Comparison of ENCODE assay signal across 9 cellular contexts in genomic region chr22:50030315-50031188, GRCh38. TPM values are rescaled to one million over a fixed set of nuclear protein-coding genes. Genes with fewer than 3 reads are reported as not detected.
DNase-seq lines count a peak whose midpoint lies in the region; ATAC-seq and TF ChIP-seq lines count a peak whose summit lies in the region.
"Had no signal": no experiment of that assay in that cellular context is flagged by ENCODE, and none has a peak within 500 bp of the region (broad histone marks: within the 10 kb centered on the region; RNA-seq: fewer than 3 reads in every experiment).

No MANE protein-coding gene starts in this region.

- no peaks in the 10 kb centered on the region for H3K27me3 ChIP-seq in CD4-positive, alpha-beta memory T cell (ENCODE audit: insufficient read depth, low read length)
- H3K27me3 ChIP-seq in dorsolateral prefrontal cortex: peaks cover 0 to 8% (median 0%) of the 10 kb centered on the region in 45 donors

- no peaks in the 10 kb centered on the region for H3K36me3 ChIP-seq in CD4-positive, alpha-beta memory T cell (ENCODE audit: insufficient read depth, low read length)
- no peaks in the 10 kb centered on the region for H3K36me3 ChIP-seq in HEK293 (ENCODE audit: control insufficient read depth in 2 of 2, insufficient read depth in 1 of 2, low read length in 2 of 2)

- CTCF ChIA-PET in CD4-positive, alpha-beta memory T cell (lab: Charles Lee; ENCODE audit: partially characterized antibody): interaction anchor here (0.6 to 3.6 kb wide), 23 partner anchors 11 to 269 kb away, joined by 3 to 58 read pairs (median 4); partner anchors contain the start of gene IL17REL
- CTCF ChIA-PET in HEK293 (lab: Yijun Ruan, JAX): interaction anchor here (0.5 to 3.6 kb wide), 48 partner anchors 10 to 305 kb away, joined by 3 to 67 read pairs (median 4); partner anchors contain the start of genes ALG12 and CRELD2
- CTCF ChIA-PET in activated CD4-positive, alpha-beta memory T cell treated with anti-CD3 and anti-CD28 coated beads for 36 hours (lab: Charles Lee): interaction anchor here (0.5 to 3.5 kb wide), 44 partner anchors 13 to 269 kb away, joined by 3 to 119 read pairs (median 4); partner anchors contain the start of genes ALG12, CRELD2, IL17REL and MLC1

- no peaks in the 10 kb centered on the region for H3K36me3 Mint-ChIP-seq in CD4-positive, alpha-beta memory T cell
- H3K36me3 Mint-ChIP-seq in activated CD4-positive, alpha-beta memory T cell treated with anti-CD3 and anti-CD28 coated beads for 36 hours: no peaks in the 10 kb centered on the region
- H3K36me3 Mint-ChIP-seq: IgD-negative memory B cell had no signal

- peaks cover 0 to 8% of the 10 kb centered on the region in 2 donors for H3K27me3 Mint-ChIP-seq in CD4-positive, alpha-beta memory T cell
- peaks cover 16% of the 10 kb centered on the region for H3K27me3 Mint-ChIP-seq in activated CD4-positive, alpha-beta memory T cell treated with anti-CD3 and anti-CD28 coated beads for 36 hours

- DNase-seq in CD4-positive, alpha-beta memory T cell: peak; percentile 81 to 87 (median 84)
- DNase-seq in NCI-H510A treated with DMSO at 0.1 percent for 48 hours (lab: John Stamatoyannopoulos, UW) (peak; percentile 37), dorsolateral prefrontal cortex (peak; percentile 48 to 83 (median 72)), lower leg skin (ENCODE audit: low spot score in 2 of 2) (peak; percentile 46 to 93)
- DNase-seq in activated CD4-positive, alpha-beta memory T cell treated with anti-CD3 and anti-CD28 coated beads for 36 hours: peak; percentile 94
- DNase-seq in stimulated activated CD4-positive, alpha-beta T cell treated with anti-CD3 and anti-CD28 coated beads, TNF-alpha, amount 100 ng/mL, for 48 hours (ENCODE audit: low read depth in 3 of 3): peak; percentile 69 to 83 (median 82)

- no peak overlapping the region for H3K4me3 Mint-ChIP-seq in CD4-positive, alpha-beta memory T cell
- H3K4me3 Mint-ChIP-seq in activated CD4-positive, alpha-beta memory T cell treated with anti-CD3 and anti-CD28 coated beads for 36 hours: no peak overlapping the region

- no peaks in the 10 kb centered on the region for H3K9me3 ChIP-seq in CD4-positive, alpha-beta memory T cell (ENCODE audit: control insufficient read depth in 1 of 2, low read length in 2 of 2)
- no peaks in the 10 kb centered on the region for H3K9me3 ChIP-seq in HEK293 (ENCODE audit: control insufficient read depth, insufficient read depth, low read depth, low read length)

- WGBS in lower leg skin, 2 donors: 38 to 41% methylated on average over 14 to 26 of the region's 51 CpGs

- H3K27ac Mint-ChIP-seq in CD4-positive, alpha-beta memory T cell: no peak overlapping the region
- no peak overlapping the region for H3K27ac Mint-ChIP-seq in activated CD4-positive, alpha-beta memory T cell treated with anti-CD3 and anti-CD28 coated beads for 36 hours

- ATAC-seq in HG02798 (IDR thresholded peaks at IDR 0.05; ENCODE audit: poor library complexity, unreplicated experiment): no peak

- intact Hi-C loops in CD4-positive, alpha-beta memory T cell (cut with micrococcal nuclease): loop anchor here (1.0 kb wide), 3 partner anchors 37 to 263 kb away; no protein-coding TSS in a partner anchor
- intact Hi-C loops in activated CD4-positive, alpha-beta memory T cell treated with anti-CD3 and anti-CD28 coated beads for 36 hours (cut with micrococcal nuclease): loop anchor here (1.0 to 2.0 kb wide), 5 partner anchors 11 to 263 kb away; no protein-coding TSS in a partner anchor
- intact Hi-C loops in dorsolateral prefrontal cortex (cut with DNase I) (loop anchor here (1.0 to 10.0 kb wide), 4 partner anchors 33 to 266 kb away; no protein-coding TSS in a partner anchor), lower leg skin (cut with DNase I; ENCODE audit: low total_unique reads) (loop anchor here (2.0 kb wide), 1 partner anchor 100 kb away; no protein-coding TSS in a partner anchor)

- H3K4me3 ChIP-seq in CD4-positive, alpha-beta memory T cell (ENCODE audit: low read length in 2 of 2): no peak overlapping the region
- H3K4me3 ChIP-seq in HEK293 (ENCODE audit: low read depth, low read length) (no peak overlapping the region), dorsolateral prefrontal cortex (peak overlapping the region in 52 of 59 donors; percentile 12 to 57 (median 37)), lower leg skin (ENCODE audit: low read depth, poor library complexity, severe bottlenecking) (no peak overlapping the region)

- TF ChIP-seq POLR2A in lower leg skin (IDR thresholded peaks at IDR 0.05): no peak

- POLR2A ChIA-PET in CD4-positive, alpha-beta memory T cell (lab: Charles Lee; ENCODE audit: partially characterized antibody): interaction anchor here (0.6 to 1.9 kb wide), 16 partner anchors 12 to 268 kb away, joined by 3 to 18 read pairs (median 4); partner anchors contain the start of gene PIM3
- POLR2A ChIA-PET in HEK293 (lab: Yijun Ruan, JAX): interaction anchor here (0.5 to 1.2 kb wide), 7 partner anchors 59 to 97 kb away, joined by 3 to 4 read pairs (median 4); partner anchors contain the start of gene PIM3
- POLR2A ChIA-PET in activated CD4-positive, alpha-beta memory T cell treated with anti-CD3 and anti-CD28 coated beads for 36 hours (lab: Charles Lee): interaction anchor here (0.7 to 1.7 kb wide), 7 partner anchors 13 to 262 kb away, joined by 3 to 6 read pairs (median 3); no protein-coding TSS in a partner anchor

- H3K27ac ChIP-seq in CD4-positive, alpha-beta memory T cell (ENCODE audit: low read depth, low read length): no peak overlapping the region
- H3K27ac ChIP-seq in HEK293 (ENCODE audit: extremely low read depth, low read depth, low read length): no peak overlapping the region; the same call in 1 of the 2 replicates
- H3K27ac ChIP-seq in dorsolateral prefrontal cortex: no peak overlapping the region

- TF ChIP-seq CTCF in HEK293 (tag by site-specific recombination; IDR thresholded peaks at IDR 0.05): peak; percentile 98
- peak; percentile 60 to 97 (median 90) for TF ChIP-seq CTCF in dorsolateral prefrontal cortex (IDR thresholded peaks at IDR 0.05 in 54 of 56, conservative IDR thresholded peaks at IDR 0.05 in 2 of 56; ENCODE audit: low read depth in 1 of 56, partially characterized antibody in 56 of 56)
- TF ChIP-seq CTCF in lower leg skin (IDR thresholded peaks at IDR 0.05): peak in 1 of 3 donors; percentile 67

- peaks cover 3 to 15% (median 8%) of the 10 kb centered on the region in 4 donors for H3K4me1 Mint-ChIP-seq in CD4-positive, alpha-beta memory T cell
- H3K4me1 Mint-ChIP-seq in activated CD4-positive, alpha-beta memory T cell treated with anti-CD3 and anti-CD28 coated beads for 36 hours (ENCODE audit: low read depth): peaks cover 25% of the 10 kb centered on the region
- H3K4me1 Mint-ChIP-seq: IgD-negative memory B cell had no signal

- H3K9me3 Mint-ChIP-seq in CD4-positive, alpha-beta memory T cell: no peaks in the 10 kb centered on the region
- no peaks in the 10 kb centered on the region for H3K9me3 Mint-ChIP-seq in activated CD4-positive, alpha-beta memory T cell treated with anti-CD3 and anti-CD28 coated beads for 36 hours
- H3K9me3 Mint-ChIP-seq: IgD-negative memory B cell had no signal

- H3K4me1 ChIP-seq in CD4-positive, alpha-beta memory T cell (ENCODE audit: insufficient read depth, low read length): peaks cover 18% of the 10 kb centered on the region
- H3K4me1 ChIP-seq in HEK293 (ENCODE audit: control insufficient read depth, insufficient read depth, low read length): no peaks in the 10 kb centered on the region

TF ChIP-seq in HEK293, 187 proteins besides CTCF, POLR2A, EP300 and RAD21 (continues in another document):
- TF ChIP-seq ZNF146 (tag by site-specific recombination; IDR thresholded peaks at IDR 0.05): no peak
- TF ChIP-seq ZBTB8A (tag by site-specific recombination; IDR thresholded peaks at IDR 0.05): peak; percentile 49
- no peak for TF ChIP-seq ZNF624 (tag by site-specific recombination; IDR thresholded peaks at IDR 0.05)
- no peak for TF ChIP-seq ZFP3 (tag by site-specific recombination; IDR thresholded peaks at IDR 0.05; ENCODE audit: low read depth)
- TF ChIP-seq EGR2 (tag by site-specific recombination; IDR thresholded peaks at IDR 0.05; ENCODE audit: low read depth): no peak
- TF ChIP-seq GLIS2 (tag by site-specific recombination; IDR thresholded peaks at IDR 0.05): peak; percentile 64; the same call in 1 of the 2 replicates
- TF ChIP-seq ZFHX2 (tag by site-specific recombination; conservative IDR thresholded peaks at IDR 0.05): no peak
- no peak for TF ChIP-seq ZNF350 (tag by site-specific recombination; IDR thresholded peaks at IDR 0.05)

RNA-seq across cellular contexts. Expression of gene IL17REL, which starts 18.0 kb away (rescaled TPM):
- not detected for total RNA-seq in CD4-positive, alpha-beta memory T cell
- not detected for polyA plus RNA-seq in CD4-positive, alpha-beta memory T cell
- 1 to 10 TPM in 1 of 2 experiments, under 1 TPM in 1; 0.73 to 1.1 TPM for total RNA-seq in activated CD4-positive, alpha-beta memory T cell treated with anti-CD3 and anti-CD28 coated beads for 36 hours
- total RNA-seq in dorsolateral prefrontal cortex (1 to 10 TPM in 4 of 120 experiments, under 1 TPM in 52, not detected in 64; 0.11 to 1.7 (median 0.30) TPM), lower leg skin (not detected)
- polyA plus RNA-seq: IgD-negative memory B cell had no signal

RNA-seq across cellular contexts. Expression of gene TTLL8, which starts 27.5 kb away (rescaled TPM):
- total RNA-seq in CD4-positive, alpha-beta memory T cell: not detected
- not detected for polyA plus RNA-seq in CD4-positive, alpha-beta memory T cell
- not detected for total RNA-seq in activated CD4-positive, alpha-beta memory T cell treated with anti-CD3 and anti-CD28 coated beads for 36 hours
- under 1 TPM in 1 of 120 experiments, not detected in 119; 0.21 TPM for total RNA-seq in dorsolateral prefrontal cortex
- total RNA-seq in lower leg skin: not detected
- polyA plus RNA-seq: IgD-negative memory B cell had no signal

RNA-seq across cellular contexts. Expression of gene MLC1, which starts 54.7 kb away (rescaled TPM):
- total RNA-seq in CD4-positive, alpha-beta memory T cell: not detected
- polyA plus RNA-seq in CD4-positive, alpha-beta memory T cell: under 1 TPM in 1 of 2 donors, not detected in 1; 0.28 TPM
- total RNA-seq in activated CD4-positive, alpha-beta memory T cell treated with anti-CD3 and anti-CD28 coated beads for 36 hours: not detected
- 100 to 1,000 TPM in 92 of 120 experiments, 10 to 100 TPM in 28; 59.3 to 331 (median 119) TPM for total RNA-seq in dorsolateral prefrontal cortex
- 1 to 10 TPM in 2 of 4 donors, under 1 TPM in 2; 0.15 to 2.1 (median 1.0) TPM for total RNA-seq in lower leg skin

RNA-seq across cellular contexts. Expression of gene MOV10L1, which starts 59.3 kb away (rescaled TPM):
- total RNA-seq in CD4-positive, alpha-beta memory T cell: not detected
- not detected for polyA plus RNA-seq in CD4-positive, alpha-beta memory T cell
- not detected for total RNA-seq in activated CD4-positive, alpha-beta memory T cell treated with anti-CD3 and anti-CD28 coated beads for 36 hours
- 1 to 10 TPM; 1.1 to 9.0 (median 3.6) TPM for total RNA-seq in dorsolateral prefrontal cortex
- 1 to 10 TPM in 2 of 4 donors, under 1 TPM in 1, not detected in 1; 0.13 to 1.7 (median 1.6) TPM for total RNA-seq in lower leg skin
- polyA plus RNA-seq: IgD-negative memory B cell had no signal

Comparison
In these comparisons a context has a peak if more than half of its experiments do, and no peak if none do; other contexts are left out.
1. DNase-seq: peak in every context shown above with its lines; median percentile 94 in activated CD4-positive, alpha-beta memory T cell treated with anti-CD3 and anti-CD28 coated beads for 36 hours; 84 in CD4-positive, alpha-beta memory T cell; 82 in stimulated activated CD4-positive, alpha-beta T cell treated with anti-CD3 and anti-CD28 coated beads, TNF-alpha, amount 100 ng/mL, for 48 hours; 72 in dorsolateral prefrontal cortex; 70 in lower leg skin; 37 in NCI-H510A treated with DMSO at 0.1 percent for 48 hours.
2. H3K4me3 ChIP-seq: peak in dorsolateral prefrontal cortex (52 of 59); none in CD4-positive, alpha-beta memory T cell (0 of 2), HEK293 (single experiment) and lower leg skin (single experiment).
3. RNA of gene MLC1, which starts 54.7 kb away (total RNA-seq): 59.3 to 331 TPM in dorsolateral prefrontal cortex; 0.15 to 2.1 TPM in lower leg skin, not detected in activated CD4-positive, alpha-beta memory T cell treated with anti-CD3 and anti-CD28 coated beads for 36 hours and not detected in CD4-positive, alpha-beta memory T cell; every median in the first group is over 10 times any median in the second.